In genomic region chr18:39454866-39455265, GRCh38 we compare ENCODE assay signal across 18 cellular contexts.
"Had no signal": no experiment of that assay in that cellular context is flagged by ENCODE, and none has a peak within 500 bp of the region (broad histone marks: within the 10 kb centered on the region; RNA-seq: fewer than 3 reads in every experiment).

No MANE protein-coding gene starts in this region.

- H3K4me3 ChIP-seq: gastrocnemius medialis, right lobe of liver, transverse colon had no signal

- H3K4me1 Mint-ChIP-seq: activated T-helper 17 cell treated with anti-CD3 and anti-CD28 coated beads, Interleukin-2, amount 50 U/mL, for 72 hours; central memory CD8-positive, alpha-beta T cell; stimulated activated naive B cell treated with anti-CD40 and anti-IgM and Interleukin-4, amounts not matched to agents 10 μg/mL and 1 μg/mL and 100 μg/mL, for 72 hours had no signal

- H3K27ac Mint-ChIP-seq: activated CD4-positive, alpha-beta T cell treated with anti-CD3 and anti-CD28 coated beads, Interleukin-2, amount 10 ng/mL, durations not matched to agents 7 days and 5 days; activated T-helper 17 cell treated with anti-CD3 and anti-CD28 coated beads, Interleukin-2, amount 50 U/mL, for 72 hours; naive thymus-derived CD4-positive, alpha-beta T cell; progenitor cell of endocrine pancreas; stimulated activated naive B cell treated with anti-CD40 and anti-IgM and Interleukin-4, amounts not matched to agents 10 μg/mL and 1 μg/mL and 100 μg/mL, for 72 hours had no signal

- DNase-seq: activated CD4-positive, alpha-beta T cell treated with anti-CD3 and anti-CD28 coated beads, Interleukin-2, amount 10 ng/mL, durations not matched to agents 7 days and 5 days; activated CD4-positive, CD25-positive, alpha-beta regulatory T cell; activated CD8-positive, alpha-beta memory T cell treated with anti-CD3 and anti-CD28 coated beads for 24 hours; activated naive CD4-positive, alpha-beta T cell treated with anti-CD3 and anti-CD28 coated beads, Interleukin-2, amount 50 U/mL, for 16 hours; adrenal gland; cortex of kidney; esophagus squamous epithelium; gastrocnemius medialis; heart right ventricle; naive thymus-derived CD4-positive, alpha-beta T cell; right lobe of liver; stimulated activated CD4-positive, alpha-beta T cell treated with anti-CD3 and anti-CD28 coated beads, Interleukin-2, amount 100 ng/mL, for 24 hours; stimulated activated naive B cell treated with anti-CD40 and anti-IgM and Interleukin-4, amounts not matched to agents 10 μg/mL and 1 μg/mL and 100 μg/mL, for 72 hours; T-helper 2 cell; transverse colon had no signal

- H3K9me3 Mint-ChIP-seq: activated CD4-positive, alpha-beta T cell treated with anti-CD3 and anti-CD28 coated beads, Interleukin-2, amount 10 ng/mL, durations not matched to agents 7 days and 5 days; stimulated activated naive B cell treated with anti-CD40 and anti-IgM and Interleukin-4, amounts not matched to agents 10 μg/mL and 1 μg/mL and 100 μg/mL, for 72 hours had no signal

- H3K36me3 ChIP-seq: adrenal gland, esophagus squamous epithelium, gastrocnemius medialis, heart right ventricle, right lobe of liver, transverse colon had no signal

- H3K27me3 ChIP-seq: adrenal gland, esophagus squamous epithelium, gastrocnemius medialis, heart right ventricle, right lobe of liver, transverse colon had no signal

- H3K27ac ChIP-seq: adrenal gland, gastrocnemius medialis, right lobe of liver had no signal

- H3K4me3 Mint-ChIP-seq: activated CD4-positive, alpha-beta T cell treated with anti-CD3 and anti-CD28 coated beads, Interleukin-2, amount 10 ng/mL, durations not matched to agents 7 days and 5 days; activated T-helper 17 cell treated with anti-CD3 and anti-CD28 coated beads, Interleukin-2, amount 50 U/mL, for 72 hours; central memory CD8-positive, alpha-beta T cell; naive thymus-derived CD4-positive, alpha-beta T cell; stimulated activated naive B cell treated with anti-CD40 and anti-IgM and Interleukin-4, amounts not matched to agents 10 μg/mL and 1 μg/mL and 100 μg/mL, for 72 hours had no signal

- H3K27me3 Mint-ChIP-seq: activated CD4-positive, alpha-beta T cell treated with anti-CD3 and anti-CD28 coated beads, Interleukin-2, amount 10 ng/mL, durations not matched to agents 7 days and 5 days; activated T-helper 17 cell treated with anti-CD3 and anti-CD28 coated beads, Interleukin-2, amount 50 U/mL, for 72 hours; central memory CD8-positive, alpha-beta T cell; naive thymus-derived CD4-positive, alpha-beta T cell; progenitor cell of endocrine pancreas; stimulated activated naive B cell treated with anti-CD40 and anti-IgM and Interleukin-4, amounts not matched to agents 10 μg/mL and 1 μg/mL and 100 μg/mL, for 72 hours had no signal

- H3K9me3 ChIP-seq: adrenal gland, esophagus squamous epithelium, gastrocnemius medialis, heart right ventricle, right lobe of liver, transverse colon had no signal

- H3K36me3 Mint-ChIP-seq: naive thymus-derived CD4-positive, alpha-beta T cell; stimulated activated naive B cell treated with anti-CD40 and anti-IgM and Interleukin-4, amounts not matched to agents 10 μg/mL and 1 μg/mL and 100 μg/mL, for 72 hours had no signal

- ATAC-seq: activated T-helper 17 cell treated with anti-CD3 and anti-CD28 coated beads, Interleukin-2, amount 50 U/mL, for 72 hours; gastrocnemius medialis; heart right ventricle; naive thymus-derived CD4-positive, alpha-beta T cell; stimulated activated naive B cell treated with anti-CD40 and anti-IgM and Interleukin-4, amounts not matched to agents 10 μg/mL and 1 μg/mL and 100 μg/mL, for 72 hours had no signal
